Comparison of ENCODE assay signal across 24 cellular contexts in genomic region chr9:133778336-133778995, GRCh38. TPM values are rescaled to one million over a fixed set of nuclear protein-coding genes. Genes with fewer than 3 reads are reported as not detected.
DNase-seq lines count a peak whose midpoint lies in the region; ATAC-seq and TF ChIP-seq lines count a peak whose summit lies in the region.
"Had no signal": no experiment of that assay in that cellular context is flagged by ENCODE, and none has a peak within 500 bp of the region (broad histone marks: within the 10 kb centered on the region; RNA-seq: fewer than 3 reads in every experiment).

No MANE protein-coding gene starts in this region.

- H3K9me3 Mint-ChIP-seq in chondrocyte (ENCODE audit: low read depth) = no peaks in the 10 kb centered on the region

- DNase-seq in Right ventricle myocardium inferior (ENCODE audit: missing footprints) = peak; percentile 59
- DNase-seq in left cardiac atrium = no peak
- peak; percentile 82 for DNase-seq in chondrocyte (ENCODE audit: low spot score)
- DNase-seq in right lobe of liver = peak in 2 of 3 donors; percentile 12 to 51
- DNase-seq in aorta = peak; percentile 29 to 59
- no peak for DNase-seq in NCI-H2081 treated with DMSO at 0.1 percent for 48 hours (lab: John Stamatoyannopoulos, UW)
- DNase-seq: ACHN, BE2C, Calu3, DMS79 treated with DMSO at 0.1 percent for 48 hours, GF-D8, KBM-7, MV-4-11, NCI-H1105, NCI-H1436 treated with DMSO at 0.1 percent for 48 hours, NCI-H187 treated with DMSO at 0.1 percent for 48 hours, NCI-H446, NCI-H526, RPMI8226, SIG-M5 had no signal

- 95% methylated on average over 4 of the region's 19 CpGs for WGBS in right lobe of liver (ENCODE audit: insufficient coverage, low coverage, low lambda C conversion rate, missing lambda C conversion rate)
- 94 to 96% methylated on average over 19 of the region's 19 CpGs for WGBS in aorta, 2 donors

- TF ChIP-seq POLR2A in right lobe of liver (IDR thresholded peaks at IDR 0.05) = no peak

- no peaks in the 10 kb centered on the region for H3K4me1 ChIP-seq in right lobe of liver
- no peaks in the 10 kb centered on the region for H3K4me1 ChIP-seq in aorta (ENCODE audit: control insufficient read depth in 1 of 2, insufficient read depth in 2 of 2, low read length in 2 of 2)

- no peaks in the 10 kb centered on the region for H3K27me3 Mint-ChIP-seq in chondrocyte (ENCODE audit: low read depth)

- intact Hi-C loops in Right ventricle myocardium inferior (cut with DNase I) = no loop called here
- intact Hi-C loops in left cardiac atrium (cut with DNase I) = no loop called here
- intact Hi-C loops in right lobe of liver (cut with DNase I) = no loop called here
- intact Hi-C loops in aorta (cut with DNase I) = no loop called here

- H3K36me3 ChIP-seq in right lobe of liver (peaks cover 0 to 41% (median 18%) of the 10 kb centered on the region in 4 donors), aorta (ENCODE audit: control insufficient read depth in 1 of 2, insufficient read depth in 2 of 2, low read length in 1 of 2) (no peaks in the 10 kb centered on the region)

- no peak for TF ChIP-seq CTCF in chondrocyte (IDR thresholded peaks at IDR 0.05)
- TF ChIP-seq CTCF in right lobe of liver (IDR thresholded peaks at IDR 0.05) = no peak

- H3K27ac Mint-ChIP-seq in chondrocyte (ENCODE audit: unreplicated experiment) = no peak overlapping the region

- H3K4me3 ChIP-seq in right lobe of liver (no peak overlapping the region), aorta (ENCODE audit: low read length in 2 of 2) (no peak overlapping the region)
- H3K4me3 ChIP-seq: SK-N-MC had no signal

- H3K36me3 Mint-ChIP-seq in chondrocyte (ENCODE audit: low read depth) = peaks cover 4% of the 10 kb centered on the region

- ATAC-seq in Right ventricle myocardium inferior (no peak), left cardiac atrium (no peak), right lobe of liver (no peak), aorta (ENCODE audit: low FRiP score) (no peak), GM18867 (IDR thresholded peaks at IDR 0.05; ENCODE audit: unreplicated experiment) (no peak)

- no peaks in the 10 kb centered on the region for H3K4me1 Mint-ChIP-seq in chondrocyte (ENCODE audit: low read depth)

- H3K27me3 ChIP-seq in right lobe of liver = no peaks in the 10 kb centered on the region
- H3K27me3 ChIP-seq in aorta (ENCODE audit: control insufficient read depth in 1 of 2, insufficient read depth in 2 of 2, low read length in 1 of 2) = no peaks in the 10 kb centered on the region
- H3K27me3 ChIP-seq: BE2C had no signal

- H3K4me3 Mint-ChIP-seq in chondrocyte (ENCODE audit: unreplicated experiment) = no peak overlapping the region

- H3K27ac ChIP-seq in right lobe of liver (no peak overlapping the region), aorta (ENCODE audit: low read depth in 1 of 2, low read length in 2 of 2) (no peak overlapping the region)
- H3K27ac ChIP-seq: 22Rv1, SK-N-MC had no signal

- H3K9me3 ChIP-seq in right lobe of liver (no peaks in the 10 kb centered on the region), aorta (ENCODE audit: control insufficient read depth, low read length) (peaks cover 4% of the 10 kb centered on the region)

RNA-seq across cellular contexts. Expression of gene SARDH, which starts 40.3 kb away (rescaled TPM):
- 0.41 TPM for total RNA-seq in Right ventricle myocardium inferior
- total RNA-seq in left cardiac atrium = 1 to 10 TPM in 1 of 2 donors, under 1 TPM in 1; 0.88 to 1.4 TPM
- total RNA-seq in chondrocyte = 0.74 to 1.2 TPM in 2 of 3 replicates, not detected in the other
- total RNA-seq in right lobe of liver = 100 to 1,000 TPM in 3 of 6 experiments, 10 to 100 TPM in 3; 67.3 to 183 (median 101) TPM
- 1 to 10 TPM in 1 of 2 donors, under 1 TPM in 1; 0.84 to 3.0 TPM for total RNA-seq in aorta
- 1 to 10 TPM in 1 of 2 donors, not detected in 1; 2.0 TPM for polyA plus RNA-seq in aorta
- total RNA-seq: Calu3, MCF 10A had no signal

Comparison
In these comparisons a context has a peak if more than half of its experiments do, and no peak if none do; other contexts are left out.
1. DNase-seq: peak in Right ventricle myocardium inferior (single experiment), chondrocyte (single experiment), right lobe of liver (2 of 3) and aorta (2 of 2); none in left cardiac atrium (single experiment) and NCI-H2081 treated with DMSO at 0.1 percent for 48 hours (single experiment).
2. RNA of gene SARDH, which starts 40.3 kb away (total RNA-seq): 67.3 to 183 TPM in right lobe of liver; 0.84 to 3.0 TPM in aorta, 0.88 to 1.4 TPM in left cardiac atrium, 0.74 to 1.2 TPM in chondrocyte and 0.41 TPM in Right ventricle myocardium inferior (single experiment); every median in the first group is over 10 times any median in the second.